Comparison of ENCODE assay signal across 20 cellular contexts in the genomic region with DNA sequence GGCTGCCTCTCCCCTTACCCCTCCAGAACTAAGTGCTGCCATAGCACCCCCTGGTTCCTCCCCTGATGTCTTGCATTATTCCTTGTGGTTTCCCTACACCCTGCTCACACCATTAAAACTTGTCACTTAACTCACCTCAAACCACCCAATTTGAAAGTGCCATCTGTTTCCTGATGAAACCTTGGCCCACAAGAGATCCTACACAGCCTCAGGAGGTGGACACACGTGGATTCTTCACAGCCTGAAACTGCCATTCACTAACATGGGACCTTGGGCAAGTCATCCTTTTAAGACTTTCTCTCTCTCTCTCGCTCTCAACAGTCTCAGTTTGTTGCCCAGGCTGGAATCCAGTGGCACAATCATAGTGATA. TPM values are rescaled to one million over a fixed set of nuclear protein-coding genes. Genes with fewer than 3 reads are reported as not detected.
"Had no signal": no experiment of that assay in that cellular context is flagged by ENCODE, and none has a peak within 500 bp of the region (broad histone marks: within the 10 kb centered on the region; RNA-seq: fewer than 3 reads in every experiment).

No MANE protein-coding gene starts in this region.

- H3K27me3 Mint-ChIP-seq: activated naive CD8-positive, alpha-beta T cell had no signal

- H3K9me3 Mint-ChIP-seq: activated CD4-positive, alpha-beta memory T cell treated with anti-CD3 and anti-CD28 coated beads, Interleukin-2, amount 10 ng/mL, durations not matched to agents 7 days and 5 days; T-helper 1 cell treated with Interleukin-12 subunit alpha and Interleukin-12 subunit beta and Interleukin-4 antibody, amounts not matched to agents 30 μg/mL and 1 μg/mL, for 36 hours had no signal

- H3K4me1 Mint-ChIP-seq: activated CD4-positive, alpha-beta T cell treated with anti-CD3 and anti-CD28 coated beads, Interleukin-2, amount 10 ng/mL, durations not matched to agents 7 days and 5 days had no signal

- ATAC-seq: activated T-helper 17 cell treated with anti-CD3 and anti-CD28 coated beads, Interleukin-2, amount 50 U/mL, for 72 hours; PC-3 had no signal

- H3K4me3 Mint-ChIP-seq: activated CD4-positive, alpha-beta memory T cell treated with anti-CD3 and anti-CD28 coated beads, Interleukin-2, amount 10 ng/mL, durations not matched to agents 7 days and 5 days; activated CD4-positive, alpha-beta T cell treated with anti-CD3 and anti-CD28 coated beads, Interleukin-2, amount 10 ng/mL, durations not matched to agents 7 days and 5 days; activated naive CD4-positive, alpha-beta T cell treated with anti-CD3 and anti-CD28 coated beads for 36 hours; activated naive CD8-positive, alpha-beta T cell; activated T-helper 17 cell treated with anti-CD3 and anti-CD28 coated beads, Interleukin-2, amount 50 U/mL, for 72 hours; T-helper 1 cell treated with Interleukin-12 subunit alpha and Interleukin-12 subunit beta and Interleukin-4 antibody, amounts not matched to agents 30 μg/mL and 1 μg/mL, for 36 hours had no signal

- H3K27ac Mint-ChIP-seq: activated CD4-positive, alpha-beta memory T cell treated with anti-CD3 and anti-CD28 coated beads, Interleukin-2, amount 10 ng/mL, durations not matched to agents 7 days and 5 days; activated CD4-positive, alpha-beta T cell treated with anti-CD3 and anti-CD28 coated beads, Interleukin-2, amount 10 ng/mL, durations not matched to agents 7 days and 5 days; activated naive CD4-positive, alpha-beta T cell treated with anti-CD3 and anti-CD28 coated beads for 36 hours; activated naive CD8-positive, alpha-beta T cell; activated T-helper 17 cell treated with anti-CD3 and anti-CD28 coated beads, Interleukin-2, amount 50 U/mL, for 72 hours; T-helper 1 cell treated with Interleukin-12 subunit alpha and Interleukin-12 subunit beta and Interleukin-4 antibody, amounts not matched to agents 30 μg/mL and 1 μg/mL, for 36 hours had no signal

- DNase-seq: activated CD4-positive, alpha-beta memory T cell treated with anti-CD3 and anti-CD28 coated beads, Interleukin-2, amount 10 ng/mL, durations not matched to agents 7 days and 5 days; activated CD4-positive, alpha-beta T cell treated with anti-CD3 and anti-CD28 coated beads, Interleukin-2, amount 10 ng/mL, durations not matched to agents 7 days and 5 days; activated CD4-positive, CD25-positive, alpha-beta regulatory T cell; activated gamma-delta T cell; activated naive CD4-positive, alpha-beta T cell treated with anti-CD3 and anti-CD28 coated beads for 36 hours; activated T-cell treated with anti-CD3 and anti-CD28 coated beads for 4 hours; activated T-cell treated with anti-CD3 and anti-CD28 coated beads, Interleukin-2, amount 50 U/mL, for 48 hours; cerebellar nuclear complex; MM.1S; NCI-H1105 treated with DMSO at 0.1 percent for 48 hours; NCI-H1436 treated with DMSO at 0.1 percent for 48 hours; NCI-H187; NCI-H2081; NCI-H524; PC-3; SHP77 treated with DMSO at 0.1 percent for 48 hours had no signal

RNA-seq across cellular contexts. Expression of a gene that starts 27.5 kb away (rescaled TPM):
- total RNA-seq: PC-3, SK-MEL-5 had no signal
